In genomic region chr6:136771306-136771705, GRCh38 we compare ENCODE assay signal across 17 cellular contexts.
"Had no signal": no experiment of that assay in that cellular context is flagged by ENCODE, and none has a peak within 500 bp of the region (broad histone marks: within the 10 kb centered on the region; RNA-seq: fewer than 3 reads in every experiment).

No MANE protein-coding gene starts in this region.

- H3K4me3 ChIP-seq: body of pancreas, coronary artery, left lung, thyroid gland had no signal

- H3K27me3 ChIP-seq: body of pancreas, left lung, thyroid gland had no signal

- H3K36me3 ChIP-seq: left lung, thyroid gland had no signal

- H3K27ac Mint-ChIP-seq: activated B cell treated with CpG ODN at 0.5 μM for 24 hours; activated naive CD4-positive, alpha-beta T cell treated with anti-CD3 and anti-CD28 coated beads, Interleukin-2, amount 10 ng/mL, durations not matched to agents 7 days and 5 days; naive thymus-derived CD8-positive, alpha-beta T cell; T-helper 1 cell treated with Interleukin-12 subunit alpha and Interleukin-12 subunit beta and Interleukin-4 antibody, amounts not matched to agents 30 μg/mL and 1 μg/mL, for 36 hours had no signal

- H3K9ac ChIP-seq: parathyroid adenoma had no signal

- H3K9me3 ChIP-seq: body of pancreas, left lung, thyroid gland had no signal

- DNase-seq: activated B cell treated with CpG ODN at 0.5 μM for 24 hours; activated CD4-positive, alpha-beta T cell treated with anti-CD3 and anti-CD28 coated beads for 48 hours; activated naive CD4-positive, alpha-beta T cell treated with anti-CD3 and anti-CD28 coated beads, Interleukin-2, amount 10 ng/mL, durations not matched to agents 7 days and 5 days; body of pancreas; effector CD8-positive, alpha-beta T cell; foreskin fibroblast; hypothalamus; kidney; left lung; naive thymus-derived CD8-positive, alpha-beta T cell; stimulated activated CD4-positive, alpha-beta T cell treated with anti-CD3 and anti-CD28 coated beads, Interleukin-12 subunit alpha, Interleukin-12 subunit beta, amount 100 ng/mL, for 4 hours; thyroid gland had no signal

- ATAC-seq: body of pancreas; left lung; stimulated activated memory B cell treated with anti-CD40 and anti-IgM and Interleukin-4, amounts not matched to agents 10 μg/mL and 1 μg/mL and 100 μg/mL, for 72 hours had no signal

- H3K27ac ChIP-seq: body of pancreas, coronary artery, left lung, parathyroid adenoma, thyroid gland had no signal

- H3K9me3 Mint-ChIP-seq: activated B cell treated with CpG ODN at 0.5 μM for 24 hours; activated naive CD4-positive, alpha-beta T cell treated with anti-CD3 and anti-CD28 coated beads, Interleukin-2, amount 10 ng/mL, durations not matched to agents 7 days and 5 days; central memory CD8-positive, alpha-beta T cell; T-helper 1 cell treated with Interleukin-12 subunit alpha and Interleukin-12 subunit beta and Interleukin-4 antibody, amounts not matched to agents 30 μg/mL and 1 μg/mL, for 36 hours had no signal

- H2AFZ ChIP-seq: parathyroid adenoma had no signal

- H3K4me3 Mint-ChIP-seq: activated B cell treated with CpG ODN at 0.5 μM for 24 hours; activated naive CD4-positive, alpha-beta T cell treated with anti-CD3 and anti-CD28 coated beads, Interleukin-2, amount 10 ng/mL, durations not matched to agents 7 days and 5 days; central memory CD8-positive, alpha-beta T cell; stimulated activated memory B cell treated with anti-CD40 and anti-IgM and Interleukin-4, amounts not matched to agents 10 μg/mL and 1 μg/mL and 100 μg/mL, for 72 hours; T-helper 1 cell treated with Interleukin-12 subunit alpha and Interleukin-12 subunit beta and Interleukin-4 antibody, amounts not matched to agents 30 μg/mL and 1 μg/mL, for 36 hours had no signal

- H3K27me3 Mint-ChIP-seq: activated B cell treated with CpG ODN at 0.5 μM for 24 hours; activated naive CD4-positive, alpha-beta T cell treated with anti-CD3 and anti-CD28 coated beads, Interleukin-2, amount 10 ng/mL, durations not matched to agents 7 days and 5 days; central memory CD8-positive, alpha-beta T cell; naive thymus-derived CD8-positive, alpha-beta T cell; stimulated activated memory B cell treated with anti-CD40 and anti-IgM and Interleukin-4, amounts not matched to agents 10 μg/mL and 1 μg/mL and 100 μg/mL, for 72 hours had no signal

- H3K79me2 ChIP-seq: parathyroid adenoma had no signal

- H3K4me1 ChIP-seq: parathyroid adenoma had no signal
